ENCODE assay signal across 8 cellular contexts in genomic region chr14:49634547-49635334, GRCh38. TPM values are rescaled to one million over a fixed set of nuclear protein-coding genes. Genes with fewer than 3 reads are reported as not detected.
DNase-seq lines count a peak whose midpoint lies in the region; ATAC-seq and TF ChIP-seq lines count a peak whose summit lies in the region.

DNAAF2 (minus strand) TSS chr14:49635244; CDS start chr14:49635149, 95 bp downstream.

- peaks cover 5% of the 10 kb centered on the region for H3K36me3 ChIP-seq in right atrium auricular region

- H3K27me3 ChIP-seq in right atrium auricular region: no peaks in the 10 kb centered on the region

- H3K9me3 Mint-ChIP-seq in T-helper 1 cell treated with Interleukin-12 subunit alpha and Interleukin-12 subunit beta and Interleukin-4 antibody, amounts not matched to agents 30 μg/mL and 1 μg/mL, for 36 hours: no peaks in the 10 kb centered on the region

- H3K9me3 ChIP-seq in right atrium auricular region: no peaks in the 10 kb centered on the region

- TF ChIP-seq POLR2A in NB4 (IDR thresholded peaks at IDR 0.05; ENCODE audit: extremely low read depth, insufficient read length): peak; percentile 16

- peaks cover 39% of the 10 kb centered on the region for H3K4me1 Mint-ChIP-seq in T-helper 1 cell treated with Interleukin-12 subunit alpha and Interleukin-12 subunit beta and Interleukin-4 antibody, amounts not matched to agents 30 μg/mL and 1 μg/mL, for 36 hours (ENCODE audit: low read depth)

- H3K27ac Mint-ChIP-seq in T-helper 1 cell treated with Interleukin-12 subunit alpha and Interleukin-12 subunit beta and Interleukin-4 antibody, amounts not matched to agents 30 μg/mL and 1 μg/mL, for 36 hours: peak within 1 kb of the TSS; percentile 97

- H3K4me3 ChIP-seq in GM12875 (ENCODE audit: low read depth, low read length) (peak within 1 kb of the TSS; percentile 70), NB4 (ENCODE audit: low read depth, low read length) (peak within 1 kb of the TSS; percentile 87), right atrium auricular region (peak within 1 kb of the TSS; percentile 91 to 94)

- H3K36me3 Mint-ChIP-seq in T-helper 1 cell treated with Interleukin-12 subunit alpha and Interleukin-12 subunit beta and Interleukin-4 antibody, amounts not matched to agents 30 μg/mL and 1 μg/mL, for 36 hours (ENCODE audit: low read depth): peaks cover 19% of the 10 kb centered on the region

- H3K4me3 Mint-ChIP-seq in T-helper 1 cell treated with Interleukin-12 subunit alpha and Interleukin-12 subunit beta and Interleukin-4 antibody, amounts not matched to agents 30 μg/mL and 1 μg/mL, for 36 hours: peak within 1 kb of the TSS; percentile 96

- DNase-seq in NB4 (ENCODE audit: low read depth) (peak; percentile 75), anterior cingulate cortex (lab: John Stamatoyannopoulos, UW) (peak in 48 of 58 donors; percentile 10 to 76 (median 48)), right atrium auricular region (ENCODE audit: low spot score) (peak; percentile 71), retina (peak; percentile 95), COLO829 (ENCODE audit: low spot score) (no peak)

- H3K4me1 ChIP-seq in right atrium auricular region: peaks cover 0 to 46% of the 10 kb centered on the region in 2 donors

- H3K27me3 Mint-ChIP-seq in T-helper 1 cell treated with Interleukin-12 subunit alpha and Interleukin-12 subunit beta and Interleukin-4 antibody, amounts not matched to agents 30 μg/mL and 1 μg/mL, for 36 hours (ENCODE audit: low read depth): no peaks in the 10 kb centered on the region

- peak; percentile 27 for ATAC-seq in HG02610 (IDR thresholded peaks at IDR 0.05; ENCODE audit: unreplicated experiment)

- peak within 1 kb of the TSS; percentile 95 for H3K27ac ChIP-seq in right atrium auricular region

- TF ChIP-seq CTCF in GM12875 (IDR thresholded peaks at IDR 0.05; ENCODE audit: borderline replicate concordance, insufficient read depth, low read depth, low read length) (no peak), NB4 (IDR thresholded peaks at IDR 0.05; ENCODE audit: low read depth, low read length) (no peak), right atrium auricular region (IDR thresholded peaks at IDR 0.05) (peak in 1 of 2 donors; percentile 6)

RNA-seq across cellular contexts. Expression of gene DNAAF2, which starts in this region (rescaled TPM):
- 1 to 10 TPM; 6.3 to 8.9 TPM for total RNA-seq in right atrium auricular region
